ENCODE assay signal across 7 cellular contexts in genomic region chr2:95314964-95315611, GRCh38. TPM values are rescaled to one million over a fixed set of nuclear protein-coding genes. Genes with fewer than 3 reads are reported as not detected.
DNase-seq lines count a peak whose midpoint lies in the region; ATAC-seq and TF ChIP-seq lines count a peak whose summit lies in the region.

No MANE protein-coding gene starts in this region.

- H3K9me3 Mint-ChIP-seq in activated CD4-positive, alpha-beta memory T cell treated with anti-CD3 and anti-CD28 coated beads for 36 hours = no peaks in the 10 kb centered on the region

- POLR2A ChIA-PET in activated CD4-positive, alpha-beta memory T cell treated with anti-CD3 and anti-CD28 coated beads for 36 hours (lab: Charles Lee) = no interaction called here

- DNase-seq in NCI-H69 (lab: John Stamatoyannopoulos, UW) = peak; percentile 26
- DNase-seq in dermis blood vessel endothelial cell = peak; percentile 48
- DNase-seq in myocyte (ENCODE audit: low read depth) = peak; percentile 78
- DNase-seq in activated CD4-positive, alpha-beta memory T cell treated with anti-CD3 and anti-CD28 coated beads for 36 hours = no peak
- DNase-seq in NCI-H2081 (lab: John Stamatoyannopoulos, UW) = no peak

- no peaks in the 10 kb centered on the region for H3K36me3 Mint-ChIP-seq in activated CD4-positive, alpha-beta memory T cell treated with anti-CD3 and anti-CD28 coated beads for 36 hours

- H3K4me3 Mint-ChIP-seq in activated CD4-positive, alpha-beta memory T cell treated with anti-CD3 and anti-CD28 coated beads for 36 hours = no peak overlapping the region

- intact Hi-C loops in activated CD4-positive, alpha-beta memory T cell treated with anti-CD3 and anti-CD28 coated beads for 36 hours (cut with micrococcal nuclease) = loop anchor here (10.0 kb wide), 1 partner anchor 290 kb away; the partner anchor contains the start of gene MAL

- TF ChIP-seq CTCF in GM12873 (IDR thresholded peaks at IDR 0.05; ENCODE audit: insufficient read depth, low read depth, low read length, missing control alignments) = peak; percentile 57

- no peak for ATAC-seq in GM21528 (IDR thresholded peaks at IDR 0.05; ENCODE audit: low FRiP score, unreplicated experiment)

- H3K4me1 Mint-ChIP-seq in activated CD4-positive, alpha-beta memory T cell treated with anti-CD3 and anti-CD28 coated beads for 36 hours (ENCODE audit: low read depth) = no peaks in the 10 kb centered on the region

- H3K27me3 Mint-ChIP-seq in activated CD4-positive, alpha-beta memory T cell treated with anti-CD3 and anti-CD28 coated beads for 36 hours = peaks cover 3% of the 10 kb centered on the region

- CTCF ChIA-PET in activated CD4-positive, alpha-beta memory T cell treated with anti-CD3 and anti-CD28 coated beads for 36 hours (lab: Charles Lee) = no interaction called here

- H3K27ac Mint-ChIP-seq in activated CD4-positive, alpha-beta memory T cell treated with anti-CD3 and anti-CD28 coated beads for 36 hours = no peak overlapping the region

RNA-seq across cellular contexts. Expression of gene KCNIP3, which starts 17.9 kb away (rescaled TPM):
- 0.14 and 0.51 TPM in 2 replicates for total RNA-seq in dermis blood vessel endothelial cell
- 4.9 and 12.5 TPM in 2 replicates for total RNA-seq in myocyte
- 2.7 TPM for polyA plus RNA-seq in myocyte (2012)
- not detected for total RNA-seq in activated CD4-positive, alpha-beta memory T cell treated with anti-CD3 and anti-CD28 coated beads for 36 hours

RNA-seq across cellular contexts. Expression of gene PROM2, which starts 40.8 kb away (rescaled TPM):
- 0.05 and 0.34 TPM in 2 replicates for total RNA-seq in dermis blood vessel endothelial cell
- 0.64 and 0.83 TPM in 2 replicates for total RNA-seq in myocyte
- 1.6 TPM for polyA plus RNA-seq in myocyte (2012)
- total RNA-seq in activated CD4-positive, alpha-beta memory T cell treated with anti-CD3 and anti-CD28 coated beads for 36 hours = under 1 TPM in 1 of 2 experiments, not detected in 1; 0.48 TPM

Comparison
In these comparisons a context has a peak if more than half of its experiments do, and no peak if none do; other contexts are left out.
1. DNase-seq: peak in NCI-H69 (single experiment), dermis blood vessel endothelial cell (single experiment) and myocyte (single experiment); none in activated CD4-positive, alpha-beta memory T cell treated with anti-CD3 and anti-CD28 coated beads for 36 hours (single experiment) and NCI-H2081 (0 of 2).